ENCODE assay signal across 13 cellular contexts in genomic region chr5:133086366-133086875, GRCh38.
"Had no signal": no experiment of that assay in that cellular context is flagged by ENCODE, and none has a peak within 500 bp of the region (broad histone marks: within the 10 kb centered on the region; RNA-seq: fewer than 3 reads in every experiment).

No MANE protein-coding gene starts in this region.

- H3K27ac ChIP-seq: foreskin keratinocyte, SJSA1 had no signal

- ATAC-seq: foreskin keratinocyte; left ventricle myocardium superior; stimulated activated memory B cell treated with anti-CD40 and anti-IgM and Interleukin-4, amounts not matched to agents 10 μg/mL and 1 μg/mL and 100 μg/mL, for 72 hours; WTC11 had no signal

- H3K9me3 Mint-ChIP-seq: activated naive CD8-positive, alpha-beta T cell treated with anti-CD3 and anti-CD28 coated beads, Interleukin-2, amount 10 ng/mL, durations not matched to agents 7 days and 5 days; nephron progenitor cell; stimulated activated memory B cell treated with anti-CD40 and anti-IgM and Interleukin-4, amounts not matched to agents 10 μg/mL and 1 μg/mL and 100 μg/mL, for 72 hours; WTC11 had no signal

- H3K4me1 Mint-ChIP-seq: nephron progenitor cell, WTC11 had no signal

- DNase-seq: activated naive CD8-positive, alpha-beta T cell treated with anti-CD3 and anti-CD28 coated beads, Interleukin-2, amount 10 ng/mL, durations not matched to agents 7 days and 5 days; foreskin keratinocyte; glutamatergic neuron; kidney glomerular epithelial cell; left ventricle myocardium superior; nephron progenitor cell; occipital lobe; stimulated activated CD4-positive, alpha-beta T cell treated with anti-CD3 and anti-CD28 coated beads, Interleukin-2, amount 100 ng/mL, for 48 hours; SW 1271; trophoblast cell had no signal

- H3K27me3 Mint-ChIP-seq: activated naive CD8-positive, alpha-beta T cell treated with anti-CD3 and anti-CD28 coated beads, Interleukin-2, amount 10 ng/mL, durations not matched to agents 7 days and 5 days; stimulated activated memory B cell treated with anti-CD40 and anti-IgM and Interleukin-4, amounts not matched to agents 10 μg/mL and 1 μg/mL and 100 μg/mL, for 72 hours had no signal

- H3K4me3 Mint-ChIP-seq: activated naive CD8-positive, alpha-beta T cell treated with anti-CD3 and anti-CD28 coated beads, Interleukin-2, amount 10 ng/mL, durations not matched to agents 7 days and 5 days; nephron progenitor cell; stimulated activated memory B cell treated with anti-CD40 and anti-IgM and Interleukin-4, amounts not matched to agents 10 μg/mL and 1 μg/mL and 100 μg/mL, for 72 hours; WTC11 had no signal

- H3K27ac Mint-ChIP-seq: activated naive CD8-positive, alpha-beta T cell treated with anti-CD3 and anti-CD28 coated beads, Interleukin-2, amount 10 ng/mL, durations not matched to agents 7 days and 5 days; nephron progenitor cell; stimulated activated memory B cell treated with anti-CD40 and anti-IgM and Interleukin-4, amounts not matched to agents 10 μg/mL and 1 μg/mL and 100 μg/mL, for 72 hours; WTC11 had no signal

- H3K4me1 ChIP-seq: foreskin keratinocyte had no signal

- H3K9me3 ChIP-seq: SJSA1 had no signal

- H3K27me3 ChIP-seq: foreskin keratinocyte, SJSA1 had no signal
